In the genomic region with DNA sequence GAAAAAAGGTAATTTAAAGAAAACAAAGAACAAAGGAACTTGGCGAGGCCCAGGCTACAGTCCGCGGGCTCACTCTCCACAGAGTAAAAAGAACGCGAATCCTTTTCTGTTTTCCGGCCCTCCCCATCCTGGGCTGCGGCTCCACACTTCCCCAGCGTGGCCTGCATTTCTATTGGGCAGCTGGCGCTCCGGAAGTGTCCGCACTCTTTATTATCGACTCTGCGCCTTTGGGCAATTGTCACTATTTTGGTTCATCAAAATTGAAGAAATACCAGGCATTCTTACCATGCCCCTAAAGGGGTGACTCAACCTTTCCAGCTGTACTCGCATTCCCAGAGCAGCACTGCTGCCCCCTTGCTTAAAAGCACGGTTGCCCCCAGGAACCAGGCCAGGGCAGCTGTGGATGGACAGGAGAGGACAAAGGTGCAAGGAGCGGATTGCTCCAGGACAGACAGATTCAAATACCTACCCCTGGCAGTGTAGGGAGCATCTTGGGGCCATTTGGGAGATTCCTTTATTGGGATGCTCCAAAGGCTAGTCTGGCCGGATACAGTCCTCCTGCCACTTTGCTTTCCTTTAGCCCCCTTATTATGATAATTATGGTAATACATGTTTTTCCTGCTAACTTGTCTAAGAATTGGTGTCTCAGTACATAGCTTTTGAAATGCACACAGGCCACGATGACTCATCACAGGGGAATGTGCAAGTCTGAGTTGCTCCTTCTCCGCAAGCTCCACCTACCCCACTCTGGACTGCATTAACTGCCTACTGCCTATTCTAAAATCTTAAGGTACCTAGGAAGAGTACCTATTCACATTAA, we compare ENCODE assay signal across 8 cellular contexts. TPM values are rescaled to one million over a fixed set of nuclear protein-coding genes. Genes with fewer than 3 reads are reported as not detected.
A peak's percentile ranks its signal among the peaks of the same experiment; 100 is the strongest.
DNase-seq lines count a peak whose midpoint lies in the region; ATAC-seq and TF ChIP-seq lines count a peak whose summit lies in the region.

No MANE protein-coding gene starts in this region.

- TF ChIP-seq EP300 in Ishikawa (IDR thresholded peaks at IDR 0.05; ENCODE audit: borderline replicate concordance) = no peak

- no peaks in the 10 kb centered on the region for H3K9me3 ChIP-seq in liver (ENCODE audit: control insufficient read depth in 4 of 4, low read length in 3 of 4)

- peak overlapping the region; percentile 73 to 85 for H3K27ac ChIP-seq in liver (ENCODE audit: low read depth in 1 of 2, low read length in 2 of 2)

- peaks cover 44% of the 10 kb centered on the region for H3K4me1 Mint-ChIP-seq in activated CD4-positive, alpha-beta T cell treated with anti-CD3 and anti-CD28 coated beads, Interleukin-2, amount 10 ng/mL, durations not matched to agents 24 days and 14 days

- peak overlapping the region; percentile 51 to 70 (median 61) for H3K4me3 ChIP-seq in liver (ENCODE audit: low read depth in 1 of 3, low read length in 3 of 3)

- TF ChIP-seq CTCF in GM10266 (IDR thresholded peaks at IDR 0.05; ENCODE audit: control insufficient read depth, insufficient read depth, low read depth, missing control alignments) (peak; percentile 22), liver (IDR thresholded peaks at IDR 0.05; ENCODE audit: low read depth, low read length, missing input control) (no peak)

- no peaks in the 10 kb centered on the region for H3K36me3 ChIP-seq in liver (ENCODE audit: control insufficient read depth in 4 of 4, insufficient read depth in 3 of 4, low read depth in 1 of 4, low read length in 3 of 4)

- ATAC-seq in HG03457 (IDR thresholded peaks at IDR 0.05; ENCODE audit: unreplicated experiment) = no peak

- no peaks in the 10 kb centered on the region for H3K27me3 ChIP-seq in liver (ENCODE audit: control insufficient read depth in 4 of 4, insufficient read depth in 4 of 4, low read length in 3 of 4)

- H3K9me3 Mint-ChIP-seq in activated CD4-positive, alpha-beta T cell treated with anti-CD3 and anti-CD28 coated beads, Interleukin-2, amount 10 ng/mL, durations not matched to agents 24 days and 14 days = no peaks in the 10 kb centered on the region

- peaks cover 14% of the 10 kb centered on the region for H3K36me3 Mint-ChIP-seq in activated CD4-positive, alpha-beta T cell treated with anti-CD3 and anti-CD28 coated beads, Interleukin-2, amount 10 ng/mL, durations not matched to agents 24 days and 14 days (ENCODE audit: low read depth)

- intact Hi-C loops in activated CD4-positive, alpha-beta T cell treated with anti-CD3 and anti-CD28 coated beads, Interleukin-2, amount 10 ng/mL, durations not matched to agents 24 days and 14 days (cut with micrococcal nuclease) = loop anchor here (1.0 to 2.0 kb wide), 4 partner anchors 15 to 108 kb away; a partner anchor contains a TSS

- DNase-seq in GM10266 (ENCODE audit: extremely low spot score) (peak; percentile 51), dermis blood vessel endothelial cell (peak; percentile 98), superior temporal gyrus (ENCODE audit: extremely low spot score) (no peak)
- peak; percentile 86 for DNase-seq in activated CD4-positive, alpha-beta T cell treated with anti-CD3 and anti-CD28 coated beads, Interleukin-2, amount 10 ng/mL, durations not matched to agents 24 days and 14 days
- DNase-seq in stimulated activated CD4-positive, alpha-beta T cell treated with anti-CD3 and anti-CD28 coated beads, Interleukin-4, amount 100 ng/mL, for 48 hours (ENCODE audit: low read depth in 2 of 2) = peak; percentile 40 to 70

- H3K4me1 ChIP-seq in liver (ENCODE audit: control insufficient read depth in 4 of 4, insufficient read depth in 4 of 4, low read length in 3 of 4) = peaks cover 0 to 15% (median 6%) of the 10 kb centered on the region in 4 donors

- no peak for TF ChIP-seq RAD21 in Ishikawa (IDR thresholded peaks at IDR 0.05; ENCODE audit: low read depth)
- peak in 1 of 2 donors; percentile 3 for TF ChIP-seq RAD21 in liver (IDR thresholded peaks at IDR 0.05)

- H3K4me3 Mint-ChIP-seq in activated CD4-positive, alpha-beta T cell treated with anti-CD3 and anti-CD28 coated beads, Interleukin-2, amount 10 ng/mL, durations not matched to agents 24 days and 14 days = peak overlapping the region; percentile 88

- 16% methylated on average over 19 of the region's 19 CpGs for WGBS in liver

- no peaks in the 10 kb centered on the region for H3K27me3 Mint-ChIP-seq in activated CD4-positive, alpha-beta T cell treated with anti-CD3 and anti-CD28 coated beads, Interleukin-2, amount 10 ng/mL, durations not matched to agents 24 days and 14 days

- peak overlapping the region; percentile 92 for H3K27ac Mint-ChIP-seq in activated CD4-positive, alpha-beta T cell treated with anti-CD3 and anti-CD28 coated beads, Interleukin-2, amount 10 ng/mL, durations not matched to agents 24 days and 14 days

- no peak overlapping the region for H3K9ac ChIP-seq in liver (ENCODE audit: low read depth in 1 of 2, low read length in 2 of 2)

TF ChIP-seq in Ishikawa, 13 proteins besides CTCF, POLR2A, EP300 and RAD21:
- peak; percentile 91 for TF ChIP-seq TEAD4 (IDR thresholded peaks at IDR 0.05)
- TF ChIP-seq, protein P1, sequence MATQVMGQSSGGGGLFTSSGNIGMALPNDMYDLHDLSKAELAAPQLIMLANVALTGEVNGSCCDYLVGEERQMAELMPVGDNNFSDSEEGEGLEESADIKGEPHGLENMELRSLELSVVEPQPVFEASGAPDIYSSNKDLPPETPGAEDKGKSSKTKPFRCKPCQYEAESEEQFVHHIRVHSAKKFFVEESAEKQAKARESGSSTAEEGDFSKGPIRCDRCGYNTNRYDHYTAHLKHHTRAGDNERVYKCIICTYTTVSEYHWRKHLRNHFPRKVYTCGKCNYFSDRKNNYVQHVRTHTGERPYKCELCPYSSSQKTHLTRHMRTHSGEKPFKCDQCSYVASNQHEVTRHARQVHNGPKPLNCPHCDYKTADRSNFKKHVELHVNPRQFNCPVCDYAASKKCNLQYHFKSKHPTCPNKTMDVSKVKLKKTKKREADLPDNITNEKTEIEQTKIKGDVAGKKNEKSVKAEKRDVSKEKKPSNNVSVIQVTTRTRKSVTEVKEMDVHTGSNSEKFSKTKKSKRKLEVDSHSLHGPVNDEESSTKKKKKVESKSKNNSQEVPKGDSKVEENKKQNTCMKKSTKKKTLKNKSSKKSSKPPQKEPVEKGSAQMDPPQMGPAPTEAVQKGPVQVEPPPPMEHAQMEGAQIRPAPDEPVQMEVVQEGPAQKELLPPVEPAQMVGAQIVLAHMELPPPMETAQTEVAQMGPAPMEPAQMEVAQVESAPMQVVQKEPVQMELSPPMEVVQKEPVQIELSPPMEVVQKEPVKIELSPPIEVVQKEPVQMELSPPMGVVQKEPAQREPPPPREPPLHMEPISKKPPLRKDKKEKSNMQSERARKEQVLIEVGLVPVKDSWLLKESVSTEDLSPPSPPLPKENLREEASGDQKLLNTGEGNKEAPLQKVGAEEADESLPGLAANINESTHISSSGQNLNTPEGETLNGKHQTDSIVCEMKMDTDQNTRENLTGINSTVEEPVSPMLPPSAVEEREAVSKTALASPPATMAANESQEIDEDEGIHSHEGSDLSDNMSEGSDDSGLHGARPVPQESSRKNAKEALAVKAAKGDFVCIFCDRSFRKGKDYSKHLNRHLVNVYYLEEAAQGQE (IDR thresholded peaks at IDR 0.05; ENCODE audit: low read depth) = no peak

TF ChIP-seq in liver, 16 proteins besides CTCF, POLR2A, EP300 and RAD21:
- TF ChIP-seq SP1 (IDR thresholded peaks at IDR 0.05) = peak; percentile 14
- TF ChIP-seq FOXA2 (IDR thresholded peaks at IDR 0.05) = no peak
- TF ChIP-seq, protein P2, sequence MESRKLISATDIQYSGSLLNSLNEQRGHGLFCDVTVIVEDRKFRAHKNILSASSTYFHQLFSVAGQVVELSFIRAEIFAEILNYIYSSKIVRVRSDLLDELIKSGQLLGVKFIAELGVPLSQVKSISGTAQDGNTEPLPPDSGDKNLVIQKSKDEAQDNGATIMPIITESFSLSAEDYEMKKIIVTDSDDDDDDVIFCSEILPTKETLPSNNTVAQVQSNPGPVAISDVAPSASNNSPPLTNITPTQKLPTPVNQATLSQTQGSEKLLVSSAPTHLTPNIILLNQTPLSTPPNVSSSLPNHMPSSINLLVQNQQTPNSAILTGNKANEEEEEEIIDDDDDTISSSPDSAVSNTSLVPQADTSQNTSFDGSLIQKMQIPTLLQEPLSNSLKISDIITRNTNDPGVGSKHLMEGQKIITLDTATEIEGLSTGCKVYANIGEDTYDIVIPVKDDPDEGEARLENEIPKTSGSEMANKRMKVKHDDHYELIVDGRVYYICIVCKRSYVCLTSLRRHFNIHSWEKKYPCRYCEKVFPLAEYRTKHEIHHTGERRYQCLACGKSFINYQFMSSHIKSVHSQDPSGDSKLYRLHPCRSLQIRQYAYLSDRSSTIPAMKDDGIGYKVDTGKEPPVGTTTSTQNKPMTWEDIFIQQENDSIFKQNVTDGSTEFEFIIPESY (IDR thresholded peaks at IDR 0.05) = no peak
- TF ChIP-seq FOXA1 (IDR thresholded peaks at IDR 0.05) = no peak
- TF ChIP-seq, protein P3, sequence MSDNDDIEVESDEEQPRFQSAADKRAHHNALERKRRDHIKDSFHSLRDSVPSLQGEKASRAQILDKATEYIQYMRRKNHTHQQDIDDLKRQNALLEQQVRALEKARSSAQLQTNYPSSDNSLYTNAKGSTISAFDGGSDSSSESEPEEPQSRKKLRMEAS (IDR thresholded peaks at IDR 0.05) = no peak
- TF ChIP-seq YY1 (IDR thresholded peaks at IDR 0.05) = peak; percentile 16
- no peak for TF ChIP-seq RXRA (IDR thresholded peaks at IDR 0.05)
- no peak for TF ChIP-seq TAF1 (conservative IDR thresholded peaks at IDR 0.05)
- TF ChIP-seq HNF4A (conservative IDR thresholded peaks at IDR 0.05) = no peak
- TF ChIP-seq, protein P4, sequence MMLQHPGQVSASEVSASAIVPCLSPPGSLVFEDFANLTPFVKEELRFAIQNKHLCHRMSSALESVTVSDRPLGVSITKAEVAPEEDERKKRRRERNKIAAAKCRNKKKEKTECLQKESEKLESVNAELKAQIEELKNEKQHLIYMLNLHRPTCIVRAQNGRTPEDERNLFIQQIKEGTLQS (IDR thresholded peaks at IDR 0.05) = peak; percentile 21
- peak; percentile 96 to 99 for TF ChIP-seq JUND (IDR thresholded peaks at IDR 0.05)

RNA-seq across cellular contexts. Expression of a gene that starts 1.0 kb away (rescaled TPM):
- 5.0 and 7.8 TPM in 2 replicates for total RNA-seq in activated CD4-positive, alpha-beta T cell treated with anti-CD3 and anti-CD28 coated beads, Interleukin-2, amount 10 ng/mL, durations not matched to agents 24 days and 14 days
- total RNA-seq in dermis blood vessel endothelial cell = 63.5 and 75.6 TPM in 2 replicates
- 1 to 10 TPM; 3.5 to 5.0 TPM for total RNA-seq in liver
- polyA plus RNA-seq in liver = under 1 TPM; 0.91 to 0.93 TPM

RNA-seq across cellular contexts. Expression of a gene that starts 15.3 kb away (rescaled TPM):
- total RNA-seq in activated CD4-positive, alpha-beta T cell treated with anti-CD3 and anti-CD28 coated beads, Interleukin-2, amount 10 ng/mL, durations not matched to agents 24 days and 14 days = 34.5 and 36.8 TPM in 2 replicates
- total RNA-seq in dermis blood vessel endothelial cell (3.2 and 5.8 TPM in 2 replicates), liver (10 to 100 TPM in 1 of 2 donors, 1 to 10 TPM in 1; 3.6 to 14.2 TPM)
- under 1 TPM; 0.53 to 0.74 TPM for polyA plus RNA-seq in liver

RNA-seq across cellular contexts. Expression of a gene that starts 59.9 kb away (rescaled TPM):
- total RNA-seq in activated CD4-positive, alpha-beta T cell treated with anti-CD3 and anti-CD28 coated beads, Interleukin-2, amount 10 ng/mL, durations not matched to agents 24 days and 14 days = 72.3 and 73.6 TPM in 2 replicates
- total RNA-seq in dermis blood vessel endothelial cell (83.3 and 103 TPM in 2 replicates), liver (10 to 100 TPM; 10.1 to 18.7 TPM)
- 1 to 10 TPM; 1.6 to 2.3 TPM for polyA plus RNA-seq in liver
